ENCODE assay signal across 3 cellular contexts in genomic region chrX:1574181-1574580, GRCh38. TPM values are rescaled to one million over a fixed set of nuclear protein-coding genes. Genes with fewer than 3 reads are reported as not detected.
"Had no signal": no experiment of that assay in that cellular context is flagged by ENCODE, and none has a peak within 500 bp of the region (broad histone marks: within the 10 kb centered on the region; RNA-seq: fewer than 3 reads in every experiment).

No MANE protein-coding gene starts in this region.

RNA-seq across cellular contexts. Expression of gene P2RY8, which starts 37.2 kb away (rescaled TPM):
- total RNA-seq: SK-MEL-5 had no signal

RNA-seq across cellular contexts. Expression of gene ASMT, which starts 40.7 kb away (rescaled TPM):
- total RNA-seq: K562, M059J had no signal
